9 cellular contexts compared by ENCODE assay signal in the genomic region with DNA sequence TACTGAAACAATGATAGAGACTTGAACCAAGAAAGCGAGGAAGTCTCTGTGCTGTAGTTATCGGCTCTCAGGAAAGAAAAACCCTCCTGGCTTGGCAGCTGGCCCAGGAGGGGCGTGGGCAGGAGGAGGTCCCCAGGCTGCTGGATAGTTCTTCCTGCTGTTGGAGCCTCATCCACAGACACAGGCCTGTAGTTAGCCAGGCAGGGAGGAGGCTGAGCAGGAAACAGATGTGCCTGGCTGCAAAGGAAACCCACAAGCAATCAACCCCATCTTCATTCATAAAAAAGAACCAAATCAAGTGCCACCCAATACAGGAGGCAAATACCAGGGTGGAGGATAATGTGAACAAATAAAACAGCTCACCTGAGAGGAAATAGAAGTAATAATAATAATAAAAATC.
DNase-seq lines count a peak whose midpoint lies in the region; ATAC-seq and TF ChIP-seq lines count a peak whose summit lies in the region.
"Had no signal": no experiment of that assay in that cellular context is flagged by ENCODE, and none has a peak within 500 bp of the region (broad histone marks: within the 10 kb centered on the region; RNA-seq: fewer than 3 reads in every experiment).

No MANE protein-coding gene starts in this region.

- 1 to 5% (median 4%) methylated on average over 3 of the region's 3 CpGs for WGBS in ovary, 3 donors

- H3K9me3 Mint-ChIP-seq in CD8-positive, alpha-beta T cell = no peaks in the 10 kb centered on the region
- H3K9me3 Mint-ChIP-seq in type B pancreatic cell = peaks cover 9% of the 10 kb centered on the region

- ATAC-seq in CD8-positive, alpha-beta T cell = no peak

- no peaks in the 10 kb centered on the region for H3K4me1 ChIP-seq in ovary (ENCODE audit: insufficient read depth)
- no peaks in the 10 kb centered on the region for H3K4me1 ChIP-seq in CD8-positive, alpha-beta T cell (ENCODE audit: insufficient read depth, low read length)

- DNase-seq in NCI-H2107 treated with DMSO at 0.1 percent for 48 hours (lab: John Stamatoyannopoulos, UW; ENCODE audit: unreplicated experiment) = peak; percentile 65
- no peak for DNase-seq in NCI-H2107 (lab: John Stamatoyannopoulos, UW)
- peak; percentile 83 for DNase-seq in RPMI7951 (ENCODE audit: low read depth)
- peak; percentile 24 for DNase-seq in fibroblast of gingiva (ENCODE audit: low read depth)
- DNase-seq in ovary = peak; percentile 28 to 83 (median 51)
- DNase-seq in CD8-positive, alpha-beta T cell = no peak
- no peak for DNase-seq in type B pancreatic cell (ENCODE audit: extremely low spot score, unreplicated experiment)
- no peak for DNase-seq in cerebellar nuclear complex (lab: John Stamatoyannopoulos, UW)

- no peak for TF ChIP-seq POLR2A in ovary (IDR thresholded peaks at IDR 0.05)

- POLR2A ChIA-PET in CD8-positive, alpha-beta T cell (lab: Charles Lee) = interaction anchor here (1.1 kb wide), 1 partner anchor 12 kb away, joined by 3 read pairs; no protein-coding TSS in a partner anchor

- H3K27ac ChIP-seq in ovary = no peak overlapping the region
- H3K27ac ChIP-seq in CD8-positive, alpha-beta T cell (ENCODE audit: low read depth, low read length) = no peak overlapping the region
- H3K27ac ChIP-seq: 22Rv1 had no signal

- H3K4me3 ChIP-seq in ovary = no peak overlapping the region
- no peak overlapping the region for H3K4me3 ChIP-seq in CD8-positive, alpha-beta T cell (ENCODE audit: low read depth, low read length)

- intact Hi-C loops in ovary (cut with DNase I) = no loop called here
- intact Hi-C loops in CD8-positive, alpha-beta T cell (cut with DNase I, micrococcal nuclease) = no loop called here

- peaks cover 16% of the 10 kb centered on the region for H3K27me3 Mint-ChIP-seq in CD8-positive, alpha-beta T cell (ENCODE audit: low read depth)
- H3K27me3 Mint-ChIP-seq in type B pancreatic cell = no peaks in the 10 kb centered on the region

- H3K36me3 ChIP-seq in ovary = no peaks in the 10 kb centered on the region
- H3K36me3 ChIP-seq in CD8-positive, alpha-beta T cell (ENCODE audit: insufficient read depth, low read length) = no peaks in the 10 kb centered on the region

- peaks cover 14% of the 10 kb centered on the region for H3K4me1 Mint-ChIP-seq in CD8-positive, alpha-beta T cell (ENCODE audit: low read depth)
- peaks cover 10% of the 10 kb centered on the region for H3K4me1 Mint-ChIP-seq in type B pancreatic cell (ENCODE audit: unreplicated experiment)

- no peak for TF ChIP-seq EP300 in ovary (IDR thresholded peaks at IDR 0.05)

- no peak overlapping the region for H3K4me3 Mint-ChIP-seq in CD8-positive, alpha-beta T cell
- no peak overlapping the region for H3K4me3 Mint-ChIP-seq in type B pancreatic cell

- H3K9me3 ChIP-seq in ovary = no peaks in the 10 kb centered on the region
- H3K9me3 ChIP-seq in CD8-positive, alpha-beta T cell (ENCODE audit: low read length) = no peaks in the 10 kb centered on the region

- no peaks in the 10 kb centered on the region for H3K27me3 ChIP-seq in ovary
- no peaks in the 10 kb centered on the region for H3K27me3 ChIP-seq in CD8-positive, alpha-beta T cell (ENCODE audit: insufficient read depth, low read length)

- CTCF ChIA-PET in CD8-positive, alpha-beta T cell (lab: Charles Lee) = no interaction called here

- TF ChIP-seq CTCF in ovary (IDR thresholded peaks at IDR 0.05) (no peak), type B pancreatic cell (conservative IDR thresholded peaks at IDR 0.05) (no peak)
- TF ChIP-seq CTCF in CD8-positive, alpha-beta T cell (IDR thresholded peaks at IDR 0.05) = no peak

- H3K27ac Mint-ChIP-seq in CD8-positive, alpha-beta T cell = no peak overlapping the region
- no peak overlapping the region for H3K27ac Mint-ChIP-seq in type B pancreatic cell

- no peaks in the 10 kb centered on the region for H3K36me3 Mint-ChIP-seq in CD8-positive, alpha-beta T cell
- no peaks in the 10 kb centered on the region for H3K36me3 Mint-ChIP-seq in type B pancreatic cell

Comparison
In these comparisons a context has a peak if more than half of its experiments do, and no peak if none do; other contexts are left out.
1. DNase-seq: peak in NCI-H2107 treated with DMSO at 0.1 percent for 48 hours (single experiment), RPMI7951 (single experiment), fibroblast of gingiva (single experiment) and ovary (5 of 5); none in NCI-H2107 (single experiment), CD8-positive, alpha-beta T cell (0 of 7), type B pancreatic cell (single experiment) and cerebellar nuclear complex (0 of 2).